ENCODE assay signal across 24 cellular contexts in the genomic region with DNA sequence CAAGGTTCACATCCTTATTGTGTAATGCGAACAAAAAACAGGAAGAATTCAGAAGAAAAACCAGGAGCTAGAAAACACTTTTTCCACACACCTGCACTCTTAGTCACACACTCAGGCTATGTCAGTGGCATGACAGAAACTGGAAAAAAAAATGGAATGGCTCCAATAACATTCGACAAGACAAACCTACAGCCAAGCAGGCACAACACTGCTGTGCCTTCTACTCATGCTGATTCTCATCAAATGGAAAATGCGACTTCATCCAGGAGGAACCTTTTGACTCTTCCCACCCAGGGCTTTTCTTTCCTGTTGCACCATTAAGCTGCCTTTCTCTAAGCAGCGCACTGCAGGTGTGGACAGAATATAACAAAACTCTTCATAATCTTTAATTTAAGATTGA.
DNase-seq lines count a peak whose midpoint lies in the region; ATAC-seq and TF ChIP-seq lines count a peak whose summit lies in the region.
"Had no signal": no experiment of that assay in that cellular context is flagged by ENCODE, and none has a peak within 500 bp of the region (broad histone marks: within the 10 kb centered on the region; RNA-seq: fewer than 3 reads in every experiment).

No MANE protein-coding gene starts in this region.

- H3K4me1 ChIP-seq in BLaER1 (peaks cover 29% of the 10 kb centered on the region), IMR-90 (ENCODE audit: control insufficient read depth, insufficient read depth, low read length) (no peaks in the 10 kb centered on the region)
- H3K4me1 ChIP-seq: heart right ventricle, SJSA1, spleen, suprapubic skin had no signal

- H2AK9ac ChIP-seq in IMR-90 (replicated peaks; ENCODE audit: low read depth, low read length, poor library complexity), result no peak overlapping the region

- no peak overlapping the region for H2BK120ac ChIP-seq in IMR-90 (ENCODE audit: low read depth, low read length)

- H4K5ac ChIP-seq in IMR-90 (ENCODE audit: low read depth, low read length), result no peak overlapping the region

- no peaks in the 10 kb centered on the region for H3K79me1 ChIP-seq in IMR-90 (ENCODE audit: low read depth in 1 of 2, low read length in 2 of 2)

- H3K9ac ChIP-seq in BLaER1 (0 out of 2 replicates have a peak overlapping the region, but pooled peaks have one; percentile 44), IMR-90 (ENCODE audit: low read depth, low read length) (no peak overlapping the region), neural cell (ENCODE audit: low read length) (no peak overlapping the region)
- H3K9ac ChIP-seq: GM23248 had no signal

- no TSS peak for BruUV-seq in IMR-90 (replicated peaks; lab: Mats Ljungman, UMichigan)

- H3K36me3 ChIP-seq in BLaER1 (no peaks in the 10 kb centered on the region), IMR-90 (ENCODE audit: control insufficient read depth, insufficient read depth, low read length) (no peaks in the 10 kb centered on the region), neural cell (ENCODE audit: insufficient read depth, low read length) (no peaks in the 10 kb centered on the region)
- H3K36me3 ChIP-seq: heart right ventricle, SJSA1, spleen, suprapubic skin had no signal

- H3K27ac Mint-ChIP-seq in WTC11, result no peak overlapping the region
- H3K27ac Mint-ChIP-seq: activated CD4-positive, alpha-beta memory T cell treated with anti-CD3 and anti-CD28 coated beads, Interleukin-2, amount 10 ng/mL, durations not matched to agents 7 days and 5 days; activated naive CD8-positive, alpha-beta T cell treated with anti-CD3 and anti-CD28 coated beads, Interleukin-2, amount 10 ng/mL, durations not matched to agents 7 days and 5 days; HFFc6; stimulated activated naive B cell treated with anti-CD40 and anti-IgM and Interleukin-4, amounts not matched to agents 10 μg/mL and 1 μg/mL and 100 μg/mL, for 72 hours; T-cell had no signal

- H3K9me1 ChIP-seq in IMR-90 (ENCODE audit: insufficient read depth, low read length), result no peaks in the 10 kb centered on the region

- TF ChIP-seq CTCF in IMR-90 (conservative IDR thresholded peaks at IDR 0.05; ENCODE audit: low read depth, low read length), result no peak
- TF ChIP-seq CTCF in WTC11 (IDR thresholded peaks at IDR 0.05), result no peak
- TF ChIP-seq CTCF in neural cell (IDR thresholded peaks at IDR 0.05; ENCODE audit: poor library complexity, severe bottlenecking), result no peak

- in situ Hi-C loops in IMR-90 (cut with MboI; ENCODE audit: low sequenced_read_pairs), result no loop called here

- peaks cover 15% of the 10 kb centered on the region for H3K4me1 Mint-ChIP-seq in WTC11
- H3K4me1 Mint-ChIP-seq: activated CD4-positive, alpha-beta memory T cell treated with anti-CD3 and anti-CD28 coated beads, Interleukin-2, amount 10 ng/mL, durations not matched to agents 7 days and 5 days; activated naive CD8-positive, alpha-beta T cell treated with anti-CD3 and anti-CD28 coated beads, Interleukin-2, amount 10 ng/mL, durations not matched to agents 7 days and 5 days; central memory CD8-positive, alpha-beta T cell; stimulated activated naive B cell treated with anti-CD40 and anti-IgM and Interleukin-4, amounts not matched to agents 10 μg/mL and 1 μg/mL and 100 μg/mL, for 72 hours; T-cell had no signal

- no peak overlapping the region for H3K27ac ChIP-seq in BLaER1
- no peak overlapping the region for H3K27ac ChIP-seq in IMR-90 (ENCODE audit: insufficient read depth, low read length)
- H3K27ac ChIP-seq in neural cell (ENCODE audit: low read length), result no peak overlapping the region
- H3K27ac ChIP-seq: heart right ventricle, SJSA1, spleen, suprapubic skin had no signal

- no peak overlapping the region for H2AK5ac ChIP-seq in IMR-90 (ENCODE audit: low read depth, low read length)

- no peaks in the 10 kb centered on the region for H3F3A ChIP-seq in neural cell (ENCODE audit: insufficient read depth, low read length, poor library complexity, severe bottlenecking)

- H3K4ac ChIP-seq in IMR-90 (ENCODE audit: low read depth, low read length), result no peak overlapping the region

- H3K23ac ChIP-seq in IMR-90 (ENCODE audit: low read depth, low read length), result no peak overlapping the region; the same call in 1 of the 2 replicates

- TF ChIP-seq RAD21 in IMR-90 (IDR thresholded peaks at IDR 0.05; ENCODE audit: low read length) (no peak), neural cell (conservative IDR thresholded peaks at IDR 0.05) (no peak)

- no peak for TF ChIP-seq POLR2A in IMR-90 (IDR thresholded peaks at IDR 0.05; ENCODE audit: low read depth, low read length)

- dilution Hi-C loops in IMR-90 (cut with HindIII; ENCODE audit: low sequenced_read_pairs, unreplicated experiment), result no loop called here

- H3K4me2 ChIP-seq in BLaER1, result peak overlapping the region; percentile 80
- no peak overlapping the region for H3K4me2 ChIP-seq in IMR-90 (ENCODE audit: low read depth, low read length)
- H3K4me2 ChIP-seq in neural cell (ENCODE audit: low read length), result no peak overlapping the region

- H3K9me3 Mint-ChIP-seq in WTC11, result peaks cover 7% of the 10 kb centered on the region; the same call in 1 of the 2 replicates
- H3K9me3 Mint-ChIP-seq: activated naive CD8-positive, alpha-beta T cell treated with anti-CD3 and anti-CD28 coated beads, Interleukin-2, amount 10 ng/mL, durations not matched to agents 7 days and 5 days; HFFc6 had no signal

- H2BK15ac ChIP-seq in IMR-90 (ENCODE audit: low read depth, low read length), result no peak overlapping the region

- H3K27me3 ChIP-seq in BLaER1 (no peaks in the 10 kb centered on the region), IMR-90 (ENCODE audit: control insufficient read depth, insufficient read depth, low read length) (no peaks in the 10 kb centered on the region), neural cell (ENCODE audit: insufficient read depth, low read depth, low read length) (no peaks in the 10 kb centered on the region)
- H3K27me3 ChIP-seq: heart right ventricle, SJSA1, spleen, suprapubic skin had no signal

- no peaks in the 10 kb centered on the region for H3K79me2 ChIP-seq in neural cell (replicated peaks; ENCODE audit: insufficient read depth, low read length)

- no peak overlapping the region for H2BK5ac ChIP-seq in IMR-90 (ENCODE audit: low read depth, low read length, poor library complexity, severe bottlenecking)

- CTCF ChIA-PET in IMR-90 (lab: Yijun Ruan, JAX), result no interaction called here
- CTCF ChIA-PET in WTC11 (lab: Charles Lee), result no interaction called here

- no peak for DNase-seq in IMR-90
- no peak for DNase-seq in WTC11 (ENCODE audit: low spot score)
- DNase-seq in iPS-NIHi7 (ENCODE audit: extremely low spot score), result no peak
- DNase-seq in NAMALWA (ENCODE audit: low spot score), result no peak
- no peak for DNase-seq in activated effector memory CD4-positive, alpha-beta T cell treated with Interleukin-2 at 50 U/mL for 16 hours
- DNase-seq: activated CD4-positive, alpha-beta memory T cell treated with anti-CD3 and anti-CD28 coated beads, Interleukin-2, amount 10 ng/mL, durations not matched to agents 7 days and 5 days; activated CD4-positive, CD25-positive, alpha-beta regulatory T cell treated with anti-CD3 and anti-CD28 coated beads, Interleukin-2, amount 50 U/mL, for 72 hours; activated effector memory CD4-positive, alpha-beta T cell treated with anti-CD3 and anti-CD28 coated beads, Interleukin-2, amount 50 U/mL, for 16 hours; activated naive CD8-positive, alpha-beta T cell treated with anti-CD3 and anti-CD28 coated beads, Interleukin-2, amount 10 ng/mL, durations not matched to agents 7 days and 5 days; erythroblast; GF-D8; heart right ventricle; HFFc6; spleen; stimulated activated CD4-positive, alpha-beta T cell treated with anti-CD3 and anti-CD28 coated beads, Interleukin-4, amount 100 ng/mL, for 24 hours; stimulated activated naive B cell treated with anti-CD40 and anti-IgM and Interleukin-4, amounts not matched to agents 10 μg/mL and 1 μg/mL and 100 μg/mL, for 72 hours; T-cell had no signal

- H4K20me1 ChIP-seq in BLaER1 (no peaks in the 10 kb centered on the region), IMR-90 (ENCODE audit: insufficient read depth, low read length) (no peaks in the 10 kb centered on the region), neural cell (ENCODE audit: insufficient read depth) (no peaks in the 10 kb centered on the region)

- H4K8ac ChIP-seq in IMR-90 (ENCODE audit: low read depth in 2 of 2, low read length in 2 of 2), result no peak overlapping the region

- no peak for TF ChIP-seq EP300 in neural cell (conservative IDR thresholded peaks at IDR 0.05; ENCODE audit: poor library complexity, severe bottlenecking)

- WGBS in IMR-90 (ENCODE audit: extremely low coverage in 2 of 2, insufficient read length in 1 of 2), 2 experiments, result no CpG with 5 or more reads among the region's 4 CpGs

- intact Hi-C loops in IMR-90 (cut with micrococcal nuclease), result no loop called here

- no peaks in the 10 kb centered on the region for H3K36me3 Mint-ChIP-seq in WTC11
- H3K36me3 Mint-ChIP-seq: activated naive CD8-positive, alpha-beta T cell treated with anti-CD3 and anti-CD28 coated beads, Interleukin-2, amount 10 ng/mL, durations not matched to agents 7 days and 5 days; stimulated activated naive B cell treated with anti-CD40 and anti-IgM and Interleukin-4, amounts not matched to agents 10 μg/mL and 1 μg/mL and 100 μg/mL, for 72 hours; T-cell had no signal

- H2AFZ ChIP-seq in IMR-90 (replicated peaks; ENCODE audit: low read length, poor library complexity), result no peak overlapping the region
- H2AFZ ChIP-seq in neural cell (ENCODE audit: low read depth, low read length), result peak overlapping the region; percentile 15

- ATAC-seq in IMR-90 (ENCODE audit: low read depth) (no peak), WTC11 (peak; percentile 56)
- ATAC-seq: heart right ventricle; K562; stimulated activated naive B cell treated with anti-CD40 and anti-IgM and Interleukin-4, amounts not matched to agents 10 μg/mL and 1 μg/mL and 100 μg/mL, for 72 hours; T-cell had no signal

- no peaks in the 10 kb centered on the region for H3K27me3 Mint-ChIP-seq in WTC11 (ENCODE audit: low read depth)
- H3K27me3 Mint-ChIP-seq: activated CD4-positive, alpha-beta memory T cell treated with anti-CD3 and anti-CD28 coated beads, Interleukin-2, amount 10 ng/mL, durations not matched to agents 7 days and 5 days; activated naive CD8-positive, alpha-beta T cell treated with anti-CD3 and anti-CD28 coated beads, Interleukin-2, amount 10 ng/mL, durations not matched to agents 7 days and 5 days; central memory CD8-positive, alpha-beta T cell; stimulated activated naive B cell treated with anti-CD40 and anti-IgM and Interleukin-4, amounts not matched to agents 10 μg/mL and 1 μg/mL and 100 μg/mL, for 72 hours; T-cell had no signal

- H3K9me3 ChIP-seq in BLaER1 (peaks cover 23% of the 10 kb centered on the region), IMR-90 (ENCODE audit: control insufficient read depth, insufficient read depth, low read length) (peaks cover 2% of the 10 kb centered on the region; the same call in 1 of the 2 replicates), neural cell (ENCODE audit: low read length) (no peaks in the 10 kb centered on the region)
- H3K9me3 ChIP-seq: heart right ventricle, SJSA1, suprapubic skin had no signal

- no peak overlapping the region for H3K18ac ChIP-seq in IMR-90 (ENCODE audit: low read depth, low read length)

- POLR2A ChIA-PET in IMR-90 (lab: Charles Lee; ENCODE audit: unreplicated experiment) (no interaction called here), WTC11 (lab: Charles Lee) (interaction anchor here (0.6 kb wide), 1 partner anchor 68 kb away, joined by 3 read pairs; no protein-coding TSS in a partner anchor)

- H2BK20ac ChIP-seq in IMR-90 (ENCODE audit: low read depth, low read length), result 0 out of 2 replicates have a peak overlapping the region, but pooled peaks have one; percentile 5

- no peak overlapping the region for H4K91ac ChIP-seq in IMR-90 (ENCODE audit: insufficient read depth, low read depth, low read length)

- H3K4me3 ChIP-seq in BLaER1 (no peak overlapping the region), IMR-90 (ENCODE audit: insufficient read depth, low read depth, low read length) (no peak overlapping the region), neural cell (ENCODE audit: low read length) (no peak overlapping the region)
- H3K4me3 ChIP-seq: heart right ventricle, K562, SJSA1, spleen, suprapubic skin had no signal

- H3K14ac ChIP-seq in IMR-90 (replicated peaks; ENCODE audit: low read depth, low read length), result no peak overlapping the region

- H3K9me2 ChIP-seq in neural cell (ENCODE audit: insufficient read depth, low read length), result no peaks in the 10 kb centered on the region

- no peak overlapping the region for H3K56ac ChIP-seq in IMR-90 (ENCODE audit: extremely low read depth, insufficient read depth, low read length)

- H3K4me3 Mint-ChIP-seq in WTC11, result no peak overlapping the region
- H3K4me3 Mint-ChIP-seq: activated CD4-positive, alpha-beta memory T cell treated with anti-CD3 and anti-CD28 coated beads, Interleukin-2, amount 10 ng/mL, durations not matched to agents 7 days and 5 days; activated naive CD8-positive, alpha-beta T cell treated with anti-CD3 and anti-CD28 coated beads, Interleukin-2, amount 10 ng/mL, durations not matched to agents 7 days and 5 days; central memory CD8-positive, alpha-beta T cell; stimulated activated naive B cell treated with anti-CD40 and anti-IgM and Interleukin-4, amounts not matched to agents 10 μg/mL and 1 μg/mL and 100 μg/mL, for 72 hours; T-cell had no signal
